11 cellular contexts compared by ENCODE assay signal in the genomic region with DNA sequence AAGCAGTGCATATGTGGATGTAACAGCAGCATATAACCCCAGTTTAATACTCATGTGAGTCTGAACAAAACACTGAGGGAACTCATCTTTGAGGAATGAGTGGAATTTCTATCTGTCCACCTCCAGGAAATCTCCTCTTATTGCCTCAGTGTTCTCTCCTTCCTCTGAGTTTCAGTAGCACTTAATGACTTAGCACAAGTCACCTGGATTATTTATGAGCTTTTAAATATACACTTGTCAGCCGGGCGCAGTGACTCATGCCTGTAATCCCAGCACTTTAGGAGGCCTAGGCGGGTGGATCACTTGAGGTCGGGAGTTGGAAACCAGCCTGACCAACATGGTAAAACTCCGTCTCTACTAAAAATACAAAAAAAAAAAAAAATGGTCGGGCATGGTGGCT. TPM values are rescaled to one million over a fixed set of nuclear protein-coding genes. Genes with fewer than 3 reads are reported as not detected.
A peak's percentile ranks its signal among the peaks of the same experiment; 100 is the strongest.
DNase-seq lines count a peak whose midpoint lies in the region; ATAC-seq and TF ChIP-seq lines count a peak whose summit lies in the region.
"Had no signal": no experiment of that assay in that cellular context is flagged by ENCODE, and none has a peak within 500 bp of the region (broad histone marks: within the 10 kb centered on the region; RNA-seq: fewer than 3 reads in every experiment).

No MANE protein-coding gene starts in this region.

- TF ChIP-seq CTCF in epithelial cell of proximal tubule (conservative IDR thresholded peaks at IDR 0.05; ENCODE audit: low read depth, low read length) (no peak), prostate gland (IDR thresholded peaks at IDR 0.05) (no peak)

- intact Hi-C loops in prostate gland (cut with DNase I): no loop called here

- peaks cover 3% of the 10 kb centered on the region for H3K4me1 ChIP-seq in prostate gland (replicated peaks)
- H3K4me1 ChIP-seq: parathyroid adenoma had no signal

- ATAC-seq in HG02884 (IDR thresholded peaks at IDR 0.05; ENCODE audit: unreplicated experiment): no peak

- no peak for TF ChIP-seq POLR2A in prostate gland (IDR thresholded peaks at IDR 0.05)

- no peaks in the 10 kb centered on the region for H3K36me3 ChIP-seq in prostate gland

- H3K27me3 ChIP-seq in prostate gland (replicated peaks; ENCODE audit: insufficient read depth): no peaks in the 10 kb centered on the region

- H3K27ac ChIP-seq in prostate gland: no peak overlapping the region
- H3K27ac ChIP-seq: parathyroid adenoma had no signal

- peak; percentile 98 for DNase-seq in ELR (ENCODE audit: low read depth)
- DNase-seq in NCI-H510A (lab: John Stamatoyannopoulos, UW): peak; percentile 11
- peak; percentile 97 for DNase-seq in epithelial cell of proximal tubule (ENCODE audit: low read depth)
- peak; percentile 20 for DNase-seq in prostate gland (ENCODE audit: low spot score)
- no peak for DNase-seq in NCI-H1092 (lab: John Stamatoyannopoulos, UW)
- DNase-seq in effector CD8-positive, alpha-beta T cell (lab: John Stamatoyannopoulos, UW): no peak
- no peak for DNase-seq in OCI-M1 (lab: John Stamatoyannopoulos, UW)
- DNase-seq: activated naive CD8-positive, alpha-beta T cell treated with anti-CD3 and anti-CD28 coated beads for 36 hours; NCI-H774 had no signal

- no peaks in the 10 kb centered on the region for H3K9me3 ChIP-seq in prostate gland

- H3K4me3 ChIP-seq in epithelial cell of proximal tubule (ENCODE audit: low read depth, low read length) (no peak overlapping the region), prostate gland (no peak overlapping the region)

- 34% methylated on average over 6 of the region's 6 CpGs for WGBS in prostate gland

RNA-seq across cellular contexts. Expression of gene LRRC20, which starts 4.3 kb away (rescaled TPM):
- total RNA-seq in epithelial cell of proximal tubule (39.5 and 48.1 TPM in 2 replicates), prostate gland (10 to 100 TPM in 1 of 2 donors, 1 to 10 TPM in 1; 9.4 to 15.2 TPM)

RNA-seq across cellular contexts. Expression of gene EIF4EBP2, which starts 25.8 kb away (rescaled TPM):
- total RNA-seq in epithelial cell of proximal tubule: 24.3 and 27.9 TPM in 2 replicates
- 10 to 100 TPM; 40.1 to 63.3 TPM for total RNA-seq in prostate gland

Comparison
In these comparisons a context has a peak if more than half of its experiments do, and no peak if none do; other contexts are left out.
1. DNase-seq: peak in ELR (single experiment), NCI-H510A (single experiment), epithelial cell of proximal tubule (single experiment) and prostate gland (single experiment); none in NCI-H1092 (single experiment), effector CD8-positive, alpha-beta T cell (single experiment) and OCI-M1 (single experiment).